Comparison of ENCODE assay signal across 8 cellular contexts in the genomic region with DNA sequence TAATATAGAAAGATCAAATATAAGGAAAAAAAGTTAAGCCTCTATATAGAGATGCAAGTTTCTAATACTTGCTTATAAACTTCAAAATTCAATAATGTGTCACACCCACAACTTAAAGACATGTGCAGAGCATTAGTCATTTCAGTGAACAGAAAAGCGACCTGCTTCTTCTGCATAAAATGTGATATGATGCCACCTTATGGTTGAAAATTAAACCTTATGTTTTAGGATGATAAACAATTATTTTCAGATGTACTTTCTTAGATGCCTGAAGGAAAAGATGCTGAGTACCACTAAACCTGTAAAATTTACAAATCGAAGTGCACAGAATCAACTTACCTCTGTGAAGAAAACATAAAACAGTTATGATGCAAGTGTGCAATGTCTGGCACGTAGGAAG.
A peak's percentile ranks its signal among the peaks of the same experiment; 100 is the strongest.
DNase-seq lines count a peak whose midpoint lies in the region; ATAC-seq lines count a peak whose summit lies in the region.

No MANE protein-coding gene starts in this region.

- no peak overlapping the region for H3K27ac Mint-ChIP-seq in activated CD4-positive, alpha-beta memory T cell treated with anti-CD3 and anti-CD28 coated beads for 36 hours

- H3K36me3 Mint-ChIP-seq in activated CD4-positive, alpha-beta memory T cell treated with anti-CD3 and anti-CD28 coated beads for 36 hours = no peaks in the 10 kb centered on the region

- intact Hi-C loops in activated CD4-positive, alpha-beta memory T cell treated with anti-CD3 and anti-CD28 coated beads for 36 hours (cut with micrococcal nuclease) = loop anchor here (5.0 kb wide), 1 partner anchor 702 kb away; no protein-coding TSS in a partner anchor

- H3K9me3 ChIP-seq in SK-N-MC (ENCODE audit: low read depth, low read length) = no peaks in the 10 kb centered on the region

- H3K4me3 Mint-ChIP-seq in activated CD4-positive, alpha-beta memory T cell treated with anti-CD3 and anti-CD28 coated beads for 36 hours = no peak overlapping the region

- ATAC-seq in GM21825 (IDR thresholded peaks at IDR 0.05; ENCODE audit: unreplicated experiment) = no peak
- no peak for ATAC-seq in GM21717 (IDR thresholded peaks at IDR 0.05; ENCODE audit: unreplicated experiment)

- no peaks in the 10 kb centered on the region for H3K4me1 Mint-ChIP-seq in activated CD4-positive, alpha-beta memory T cell treated with anti-CD3 and anti-CD28 coated beads for 36 hours (ENCODE audit: low read depth)

- POLR2A ChIA-PET in activated CD4-positive, alpha-beta memory T cell treated with anti-CD3 and anti-CD28 coated beads for 36 hours (lab: Charles Lee) = no interaction called here

- no peak overlapping the region for H3K9ac ChIP-seq in SK-N-MC (ENCODE audit: insufficient read length)

- in situ Hi-C loops in Caki2 (cut with HindIII; ENCODE audit: low pct_unique_long_range_greater_than_20kb, low sequenced_read_pairs) = no loop called here

- H3K27ac ChIP-seq in SK-N-MC = peak overlapping the region; percentile 79

- H3K36me3 ChIP-seq in SK-N-MC (ENCODE audit: insufficient read depth, low read length) = no peaks in the 10 kb centered on the region

- no peaks in the 10 kb centered on the region for H3K9me3 Mint-ChIP-seq in activated CD4-positive, alpha-beta memory T cell treated with anti-CD3 and anti-CD28 coated beads for 36 hours

- H3K4me3 ChIP-seq in SK-N-MC = peak overlapping the region; percentile 29

- DNase-seq in Caki2 (ENCODE audit: low read depth) (peak; percentile 14), LoVo (ENCODE audit: low spot score) (peak; percentile 72), SK-N-MC (ENCODE audit: low read depth, low spot score) (peak; percentile 69), glomerular visceral epithelial cell (ENCODE audit: extremely low spot score) (peak; percentile 24)
- no peak for DNase-seq in activated CD4-positive, alpha-beta memory T cell treated with anti-CD3 and anti-CD28 coated beads for 36 hours
- no peak for DNase-seq in activated CD4-positive, CD25-positive, alpha-beta regulatory T cell treated with anti-CD3 and anti-CD28 coated beads, Interleukin-2, amount 50 U/mL, for 72 hours

- H3K27me3 Mint-ChIP-seq in activated CD4-positive, alpha-beta memory T cell treated with anti-CD3 and anti-CD28 coated beads for 36 hours = no peaks in the 10 kb centered on the region

- CTCF ChIA-PET in activated CD4-positive, alpha-beta memory T cell treated with anti-CD3 and anti-CD28 coated beads for 36 hours (lab: Charles Lee) = no interaction called here

Comparison
In these comparisons a context has a peak if more than half of its experiments do, and no peak if none do; other contexts are left out.
1. DNase-seq: peak in Caki2 (single experiment), LoVo (single experiment), SK-N-MC (single experiment) and glomerular visceral epithelial cell (single experiment); none in activated CD4-positive, alpha-beta memory T cell treated with anti-CD3 and anti-CD28 coated beads for 36 hours (single experiment) and activated CD4-positive, CD25-positive, alpha-beta regulatory T cell treated with anti-CD3 and anti-CD28 coated beads, Interleukin-2, amount 50 U/mL, for 72 hours (single experiment).